In the genomic region with DNA sequence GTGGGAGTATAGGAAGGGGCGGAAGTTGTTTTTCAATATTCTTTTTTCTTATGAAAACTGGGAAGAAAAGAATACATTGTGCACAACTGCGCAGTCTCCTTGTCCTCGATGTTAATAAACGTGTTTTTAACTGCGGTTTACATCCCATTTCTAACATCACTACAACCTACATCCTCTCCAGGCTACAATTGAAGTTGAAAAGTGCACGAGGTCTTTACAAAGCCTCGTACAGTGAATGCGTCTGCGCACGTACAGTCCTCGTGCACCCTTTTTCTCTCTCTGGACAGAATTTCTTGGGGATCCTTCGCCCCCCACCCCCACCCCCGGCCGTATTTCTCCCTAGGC, we compare ENCODE assay signal across 10 cellular contexts.
DNase-seq lines count a peak whose midpoint lies in the region; ATAC-seq and TF ChIP-seq lines count a peak whose summit lies in the region.
"Had no signal": no experiment of that assay in that cellular context is flagged by ENCODE, and none has a peak within 500 bp of the region (broad histone marks: within the 10 kb centered on the region; RNA-seq: fewer than 3 reads in every experiment).

No MANE protein-coding gene starts in this region.

- POLR2A ChIA-PET in MCF 10A (lab: Yijun Ruan, JAX), result no interaction called here

- peaks cover 7% of the 10 kb centered on the region for H3K36me3 Mint-ChIP-seq in MCF 10A (ENCODE audit: insufficient read depth, unreplicated experiment)
- H3K36me3 Mint-ChIP-seq in chondrocyte (ENCODE audit: low read depth), result no peaks in the 10 kb centered on the region

- TF ChIP-seq POLR2A in breast epithelium (IDR thresholded peaks at IDR 0.05), result no peak
- TF ChIP-seq POLR2A in transverse colon (IDR thresholded peaks at IDR 0.05), result no peak

- H3K36me3 ChIP-seq in breast epithelium (no peaks in the 10 kb centered on the region), mucosa of stomach (ENCODE audit: control insufficient read depth, insufficient read depth, low read length) (no peaks in the 10 kb centered on the region), transverse colon (no peaks in the 10 kb centered on the region)

- H3K27me3 ChIP-seq in breast epithelium (no peaks in the 10 kb centered on the region), mucosa of stomach (ENCODE audit: control insufficient read depth, insufficient read depth, low read length) (no peaks in the 10 kb centered on the region), transverse colon (peaks cover 26% of the 10 kb centered on the region)

- intact Hi-C loops in breast epithelium (cut with DNase I; ENCODE audit: low total_unique reads) (no loop called here), MCF 10A (cut with micrococcal nuclease) (no loop called here), transverse colon (cut with DNase I; ENCODE audit: low total_unique reads) (no loop called here)

- H3K27ac Mint-ChIP-seq in MCF 10A (ENCODE audit: low read depth, unreplicated experiment) (no peak overlapping the region), chondrocyte (ENCODE audit: unreplicated experiment) (no peak overlapping the region)
- H3K27ac Mint-ChIP-seq: activated CD4-positive, alpha-beta T cell treated with anti-CD3 and anti-CD28 coated beads, Interleukin-2, amount 10 ng/mL, durations not matched to agents 7 days and 5 days had no signal

- H3K9me3 ChIP-seq in breast epithelium (no peaks in the 10 kb centered on the region), mucosa of stomach (ENCODE audit: control insufficient read depth, low read length) (no peaks in the 10 kb centered on the region), transverse colon (no peaks in the 10 kb centered on the region)

- no peak overlapping the region for H3K27ac ChIP-seq in breast epithelium
- H3K27ac ChIP-seq in transverse colon, result no peak overlapping the region

- no peak overlapping the region for H3K4me3 Mint-ChIP-seq in MCF 10A (ENCODE audit: unreplicated experiment)
- H3K4me3 Mint-ChIP-seq in chondrocyte (ENCODE audit: unreplicated experiment), result peak overlapping the region; percentile 77

- DNase-seq in breast epithelium (ENCODE audit: low spot score in 2 of 2) (no peak), MCF 10A (ENCODE audit: unreplicated experiment) (no peak), chondrocyte (ENCODE audit: low spot score) (no peak), transverse colon (no peak), NCI-H1417 treated with DMSO at 0.1 percent for 48 hours (lab: John Stamatoyannopoulos, UW) (no peak)
- no peak for DNase-seq in stimulated activated naive CD4-positive, alpha-beta T cell treated with Interleukin-2 at 50 U/mL for 16 hours (lab: John Stamatoyannopoulos, UW)
- DNase-seq: NCI-H524 treated with DMSO at 0.1 percent for 48 hours had no signal

- no peaks in the 10 kb centered on the region for H3K27me3 Mint-ChIP-seq in MCF 10A (ENCODE audit: insufficient read depth, unreplicated experiment)
- H3K27me3 Mint-ChIP-seq in chondrocyte (ENCODE audit: low read depth), result peaks cover 20% of the 10 kb centered on the region

- H3K4me1 ChIP-seq in breast epithelium (no peaks in the 10 kb centered on the region), mucosa of stomach (ENCODE audit: control insufficient read depth, insufficient read depth, low read length) (peaks cover 7% of the 10 kb centered on the region), transverse colon (peaks cover 0 to 15% (median 11%) of the 10 kb centered on the region in 4 donors)

- in situ Hi-C loops in transverse colon (cut with MboI; ENCODE audit: low pct_ligation_motif_present in 1 of 4, low pct_unique_long_range_greater_than_20kb in 1 of 4, low sequenced_read_pairs in 3 of 4), result loop anchor here in 1 of 4 donors (25.0 kb wide), 1 partner anchor 454 kb away; a partner anchor contains a TSS

- CTCF ChIA-PET in MCF 10A (lab: Yijun Ruan, JAX), result interaction anchor here (0.7 kb wide), 1 partner anchor 11 kb away, joined by 3 read pairs; no protein-coding TSS in a partner anchor

- H3K9ac ChIP-seq in mucosa of stomach (ENCODE audit: low read length), result peak overlapping the region; percentile 59

- H3K9me3 Mint-ChIP-seq in MCF 10A (ENCODE audit: unreplicated experiment) (peaks cover 8% of the 10 kb centered on the region), chondrocyte (ENCODE audit: low read depth) (no peaks in the 10 kb centered on the region)

- H3K4me3 ChIP-seq in breast epithelium (peak overlapping the region; percentile 32 to 63 (median 41)), mucosa of stomach (ENCODE audit: low read length) (peak overlapping the region; percentile 55), transverse colon (peak overlapping the region in 3 of 4 donors; percentile 25 to 58 (median 46))

- TF ChIP-seq EP300 in transverse colon (IDR thresholded peaks at IDR 0.05; ENCODE audit: low read depth), result no peak

- no peak for ATAC-seq in GM18520 (IDR thresholded peaks at IDR 0.05; ENCODE audit: unreplicated experiment)

- WGBS in transverse colon (ENCODE audit: low coverage in 1 of 2), 2 donors, result 30 to 37% methylated on average over 10 to 14 of the region's 14 CpGs

- no peaks in the 10 kb centered on the region for H3K4me1 Mint-ChIP-seq in MCF 10A (ENCODE audit: insufficient read depth, unreplicated experiment)
- peaks cover 12% of the 10 kb centered on the region for H3K4me1 Mint-ChIP-seq in chondrocyte (ENCODE audit: low read depth)

- TF ChIP-seq CTCF in breast epithelium (IDR thresholded peaks at IDR 0.05) (no peak), MCF 10A (IDR thresholded peaks at IDR 0.05; ENCODE audit: unreplicated experiment) (no peak), chondrocyte (IDR thresholded peaks at IDR 0.05) (no peak), transverse colon (IDR thresholded peaks at IDR 0.05) (no peak)

- no TSS peak for BruUV-seq in MCF 10A (replicated peaks; lab: Mats Ljungman, UMichigan)
